16 cellular contexts compared by ENCODE assay signal in genomic region chr2:77008925-77009706, GRCh38.
DNase-seq lines count a peak whose midpoint lies in the region; ATAC-seq and TF ChIP-seq lines count a peak whose summit lies in the region.
"Had no signal": no experiment of that assay in that cellular context is flagged by ENCODE, and none has a peak within 500 bp of the region (broad histone marks: within the 10 kb centered on the region; RNA-seq: fewer than 3 reads in every experiment).

No MANE protein-coding gene starts in this region.

- H3K4me2 ChIP-seq in fibroblast of lung (ENCODE audit: extremely low read depth, insufficient read depth, low read length) = no peak overlapping the region

- no peaks in the 10 kb centered on the region for H3K9me3 ChIP-seq in fibroblast of lung (ENCODE audit: control insufficient read depth, insufficient read depth, low read depth, low read length)

- no peak for TF ChIP-seq CTCF in fibroblast of lung (conservative IDR thresholded peaks at IDR 0.05 in 1 of 2, IDR thresholded peaks at IDR 0.05 in 1 of 2; ENCODE audit: low read depth in 1 of 2, low read length in 2 of 2)
- TF ChIP-seq CTCF in retinal pigment epithelial cell (conservative IDR thresholded peaks at IDR 0.05; ENCODE audit: low read depth, low read length) = no peak

- H3K4me1 ChIP-seq in fibroblast of lung (ENCODE audit: control insufficient read depth, extremely low read depth, insufficient read depth, low read length) = no peaks in the 10 kb centered on the region

- H4K20me1 ChIP-seq in fibroblast of lung (ENCODE audit: control insufficient read depth, extremely low read depth, insufficient read depth, low read length) = no peaks in the 10 kb centered on the region

- no peaks in the 10 kb centered on the region for H3K79me2 ChIP-seq in fibroblast of lung (ENCODE audit: control insufficient read depth, insufficient read depth, low read length)

- intact Hi-C loops in posterior cingulate gyrus (cut with DNase I) = no loop called here

- H3K27me3 ChIP-seq in fibroblast of lung (ENCODE audit: control insufficient read depth, insufficient read depth, low read length) = no peaks in the 10 kb centered on the region

- no peak overlapping the region for H2AFZ ChIP-seq in fibroblast of lung (ENCODE audit: low read length)

- ATAC-seq in activated CD4-positive, CD25-positive, alpha-beta regulatory T cell treated with anti-CD3 and anti-CD28 coated beads, Interleukin-2, amount 50 U/mL, for 24 hours = no peak
- no peak for ATAC-seq in GM21529 (IDR thresholded peaks at IDR 0.05; ENCODE audit: unreplicated experiment)
- ATAC-seq: activated CD8-positive, alpha-beta T cell treated with anti-CD3 and anti-CD28 coated beads, Interleukin-2, amount 10 ng/mL, durations not matched to agents 7 days and 5 days; Right ventricle myocardium inferior; stimulated activated naive CD8-positive, alpha-beta T cell treated with anti-CD3 and anti-CD28 coated beads, Interleukin-15, amount 100 ng/mL, for 72 hours had no signal

- H3K4me3 ChIP-seq in fibroblast of lung (replicated peaks in 1 of 4; ENCODE audit: control extremely low read depth in 1 of 4, insufficient read depth in 1 of 4, low read depth in 3 of 4, low read length in 4 of 4) (no peak overlapping the region), retinal pigment epithelial cell (ENCODE audit: low read length) (no peak overlapping the region)
- H3K4me3 ChIP-seq: skin epidermis had no signal

- no peak overlapping the region for H3K27ac ChIP-seq in fibroblast of lung (ENCODE audit: insufficient read depth, low read length)
- H3K27ac ChIP-seq: skin epidermis had no signal

- H3K9ac ChIP-seq in fibroblast of lung (ENCODE audit: insufficient read depth, low read length) = no peak overlapping the region

- H3K36me3 ChIP-seq in fibroblast of lung (ENCODE audit: control insufficient read depth, insufficient read depth, low read length) = no peaks in the 10 kb centered on the region

- peak; percentile 72 for DNase-seq in HS-5 (ENCODE audit: low read depth)
- DNase-seq in fibroblast of lung (ENCODE audit: low read depth in 2 of 2) = peak; percentile 45 to 74
- peak; percentile 89 for DNase-seq in retinal pigment epithelial cell (ENCODE audit: low read depth)
- DNase-seq in posterior cingulate gyrus = no peak
- DNase-seq: activated CD8-positive, alpha-beta T cell treated with anti-CD3 and anti-CD28 coated beads, Interleukin-2, amount 10 ng/mL, durations not matched to agents 7 days and 5 days; activated effector memory CD4-positive, alpha-beta T cell treated with anti-CD3 and anti-CD28 coated beads, Interleukin-2, amount 50 U/mL, for 16 hours; central memory CD4-positive, alpha-beta T cell; GDM1; H7; nucleus accumbens; stimulated activated naive CD8-positive, alpha-beta T cell treated with anti-CD3 and anti-CD28 coated beads, Interleukin-15, amount 100 ng/mL, for 72 hours had no signal

TF ChIP-seq in PFSK-1, 5 proteins besides CTCF, POLR2A, EP300 and RAD21:
- TF ChIP-seq SIN3A (IDR thresholded peaks at IDR 0.05; ENCODE audit: borderline replicate concordance, insufficient read depth, low read length) = no peak
- 0 out of 2 replicates have a peak, but pooled peaks have one; percentile 23 for TF ChIP-seq TAF1 (IDR thresholded peaks at IDR 0.05; ENCODE audit: borderline replicate concordance, insufficient read depth, low read length)
- TF ChIP-seq POLR2AphosphoS5 (IDR thresholded peaks at IDR 0.05; ENCODE audit: low read depth, low read length) = no peak
TF ChIP-seq in PFSK-1: peak in this region for 1.

Comparison
In these comparisons a context has a peak if more than half of its experiments do, and no peak if none do; other contexts are left out.
1. DNase-seq: peak in HS-5 (single experiment), fibroblast of lung (2 of 2) and retinal pigment epithelial cell (single experiment); none in posterior cingulate gyrus (0 of 10).